ENCODE assay signal across 39 cellular contexts in genomic region chr4:116885579-116885978, GRCh38.
"Had no signal": no experiment of that assay in that cellular context is flagged by ENCODE, and none has a peak within 500 bp of the region (broad histone marks: within the 10 kb centered on the region; RNA-seq: fewer than 3 reads in every experiment).

No MANE protein-coding gene starts in this region.

- H3K27ac ChIP-seq: adrenal gland, ascending aorta, body of pancreas, brain microvascular endothelial cell, breast epithelium, cardiac muscle cell had no signal

- H3K27ac Mint-ChIP-seq: activated naive CD4-positive, alpha-beta T cell treated with anti-CD3 and anti-CD28 coated beads for 36 hours; activated naive CD4-positive, alpha-beta T cell treated with anti-CD3 and anti-CD28 coated beads, Interleukin-2, amount 10 ng/mL, durations not matched to agents 7 days and 5 days; activated naive CD4-positive, alpha-beta T cell treated with anti-CD3 and anti-CD28 coated beads, Interleukin-2, amount 50 U/mL, for 24 hours; activated naive CD4-positive, alpha-beta T cell treated with anti-CD3 and anti-CD28 coated beads, Interleukin-2, amount 50 U/mL, for 72 hours; activated naive CD8-positive, alpha-beta T cell; activated naive CD8-positive, alpha-beta T cell treated with anti-CD3 and anti-CD28 coated beads, Interleukin-2, amount 10 ng/mL, durations not matched to agents 7 days and 5 days; activated naive CD8-positive, alpha-beta T cell treated with anti-CD3 and anti-CD28 coated beads, Interleukin-2, amount 50 U/mL, for 24 hours; activated T-cell treated with anti-CD3 and anti-CD28 coated beads, Interleukin-2, amount 50 U/mL, for 24 hours; activated T-cell treated with anti-CD3 and anti-CD28 coated beads, Interleukin-2, amount 50 U/mL, for 72 hours; activated T-helper 1 cell treated with anti-CD3 and anti-CD28 coated beads, Interleukin-12 subunit alpha, Interleukin-12 subunit beta, Interleukin-2, Interleukin-4 antibody, amounts not matched to agents 30 ng/mL and 10 ng/mL and 1 ng/mL, durations not matched to agents 14 hours and 24 hours and 36 hours; activated T-helper 17 cell treated with anti-CD3 and anti-CD28 coated beads, Interleukin-2, amount 50 U/mL, for 72 hours; activated T-helper 2 cell treated with anti-CD3 and anti-CD28 coated beads, Interferon-gamma antibody, Interleukin-2, Interleukin-4, amounts not matched to agents 10 μg/mL and 5 μg/mL and 100 μg/mL, durations not matched to agents 14 hours and 24 hours and 36 hours had no signal

- H3K36me3 ChIP-seq: adrenal gland, ascending aorta, brain microvascular endothelial cell, breast epithelium, cardiac muscle cell had no signal

- H3K4me3 ChIP-seq: adrenal gland, ascending aorta, body of pancreas, breast epithelium, cardiac muscle cell had no signal

- H3K9me3 Mint-ChIP-seq: activated naive CD4-positive, alpha-beta T cell treated with anti-CD3 and anti-CD28 coated beads, Interleukin-2, amount 50 U/mL, for 24 hours; activated T-cell treated with anti-CD3 and anti-CD28 coated beads, Interleukin-2, amount 50 U/mL, for 72 hours; activated T-helper 1 cell treated with anti-CD3 and anti-CD28 coated beads, Interleukin-12 subunit alpha, Interleukin-12 subunit beta, Interleukin-2, Interleukin-4 antibody, amounts not matched to agents 30 ng/mL and 10 ng/mL and 1 ng/mL, durations not matched to agents 14 hours and 24 hours and 36 hours; activated T-helper 2 cell treated with anti-CD3 and anti-CD28 coated beads, Interferon-gamma antibody, Interleukin-2, Interleukin-4, amounts not matched to agents 10 μg/mL and 5 μg/mL and 100 μg/mL, durations not matched to agents 14 hours and 24 hours and 36 hours; brain had no signal

- H3K9me3 ChIP-seq: adrenal gland, ascending aorta, body of pancreas, breast epithelium had no signal

- H3K27me3 ChIP-seq: adrenal gland, ascending aorta, body of pancreas, brain microvascular endothelial cell, breast epithelium, cardiac muscle cell had no signal

- H3K27me3 Mint-ChIP-seq: activated naive CD4-positive, alpha-beta T cell treated with anti-CD3 and anti-CD28 coated beads, Interleukin-2, amount 10 ng/mL, durations not matched to agents 7 days and 5 days; activated naive CD4-positive, alpha-beta T cell treated with anti-CD3 and anti-CD28 coated beads, Interleukin-2, amount 50 U/mL, for 24 hours; activated naive CD8-positive, alpha-beta T cell; activated naive CD8-positive, alpha-beta T cell treated with anti-CD3 and anti-CD28 coated beads, Interleukin-2, amount 10 ng/mL, durations not matched to agents 7 days and 5 days; activated naive CD8-positive, alpha-beta T cell treated with anti-CD3 and anti-CD28 coated beads, Interleukin-2, amount 50 U/mL, for 24 hours; activated T-cell treated with anti-CD3 and anti-CD28 coated beads, Interleukin-2, amount 50 U/mL, for 24 hours; activated T-helper 17 cell treated with anti-CD3 and anti-CD28 coated beads, Interleukin-2, amount 50 U/mL, for 72 hours; brain; central memory CD8-positive, alpha-beta T cell had no signal

- H3K4me1 Mint-ChIP-seq: activated naive CD4-positive, alpha-beta T cell treated with anti-CD3 and anti-CD28 coated beads, Interleukin-2, amount 10 ng/mL, durations not matched to agents 7 days and 5 days; activated naive CD4-positive, alpha-beta T cell treated with anti-CD3 and anti-CD28 coated beads, Interleukin-2, amount 50 U/mL, for 24 hours; activated naive CD8-positive, alpha-beta T cell treated with anti-CD3 and anti-CD28 coated beads, Interleukin-2, amount 10 ng/mL, durations not matched to agents 7 days and 5 days; activated naive CD8-positive, alpha-beta T cell treated with anti-CD3 and anti-CD28 coated beads, Interleukin-2, amount 50 U/mL, for 24 hours; activated T-helper 17 cell treated with anti-CD3 and anti-CD28 coated beads, Interleukin-2, amount 50 U/mL, for 72 hours; brain; central memory CD8-positive, alpha-beta T cell had no signal

- H3K4me1 ChIP-seq: adrenal gland, ascending aorta, body of pancreas, breast epithelium had no signal

- H3K4me3 Mint-ChIP-seq: activated naive CD4-positive, alpha-beta T cell treated with anti-CD3 and anti-CD28 coated beads for 36 hours; activated naive CD4-positive, alpha-beta T cell treated with anti-CD3 and anti-CD28 coated beads, Interleukin-2, amount 10 ng/mL, durations not matched to agents 7 days and 5 days; activated naive CD4-positive, alpha-beta T cell treated with anti-CD3 and anti-CD28 coated beads, Interleukin-2, amount 50 U/mL, for 24 hours; activated naive CD8-positive, alpha-beta T cell; activated naive CD8-positive, alpha-beta T cell treated with anti-CD3 and anti-CD28 coated beads, Interleukin-2, amount 10 ng/mL, durations not matched to agents 7 days and 5 days; activated naive CD8-positive, alpha-beta T cell treated with anti-CD3 and anti-CD28 coated beads, Interleukin-2, amount 50 U/mL, for 24 hours; activated T-cell treated with anti-CD3 and anti-CD28 coated beads, Interleukin-2, amount 50 U/mL, for 24 hours; activated T-cell treated with anti-CD3 and anti-CD28 coated beads, Interleukin-2, amount 50 U/mL, for 4 hours; activated T-cell treated with anti-CD3 and anti-CD28 coated beads, Interleukin-2, amount 50 U/mL, for 72 hours; activated T-helper 1 cell treated with anti-CD3 and anti-CD28 coated beads, Interleukin-12 subunit alpha, Interleukin-12 subunit beta, Interleukin-2, Interleukin-4 antibody, amounts not matched to agents 30 ng/mL and 10 ng/mL and 1 ng/mL, durations not matched to agents 14 hours and 24 hours and 36 hours; activated T-helper 17 cell treated with anti-CD3 and anti-CD28 coated beads, Interleukin-2, amount 50 U/mL, for 72 hours; central memory CD8-positive, alpha-beta T cell had no signal

- DNase-seq: activated effector memory CD4-positive, alpha-beta T cell treated with anti-CD3 and anti-CD28 coated beads, Interleukin-2, amount 50 U/mL, for 16 hours; activated effector memory CD4-positive, alpha-beta T cell treated with Interleukin-2 at 50 U/mL for 16 hours; activated gamma-delta T cell; activated gamma-delta T cell treated with Interleukin-2 at 50 U/mL for 16 hours; activated naive CD4-positive, alpha-beta T cell; activated naive CD4-positive, alpha-beta T cell treated with anti-CD3 and anti-CD28 coated beads for 36 hours; activated naive CD4-positive, alpha-beta T cell treated with anti-CD3 and anti-CD28 coated beads, Interleukin-2, amount 10 ng/mL, durations not matched to agents 7 days and 5 days; activated naive CD4-positive, alpha-beta T cell treated with anti-CD3 and anti-CD28 coated beads, Interleukin-2, amount 50 U/mL, for 16 hours; activated naive CD4-positive, alpha-beta T cell treated with Interleukin-2 at 50 U/mL for 16 hours; activated naive CD8-positive, alpha-beta T cell treated with anti-CD3 and anti-CD28 coated beads, Interleukin-2, amount 10 ng/mL, durations not matched to agents 7 days and 5 days; activated naive CD8-positive, alpha-beta T cell treated with anti-CD3 and anti-CD28 coated beads, Interleukin-2, amount 50 U/mL, for 24 hours; activated T-cell treated with anti-CD3 and anti-CD28 coated beads, Interleukin-2, amount 50 U/mL, for 1 hour; activated T-cell treated with anti-CD3 and anti-CD28 coated beads, Interleukin-2, amount 50 U/mL, for 24 hours; activated T-cell treated with anti-CD3 and anti-CD28 coated beads, Interleukin-2, amount 50 U/mL, for 4 hours; activated T-cell treated with anti-CD3 and anti-CD28 coated beads, Interleukin-2, amount 50 U/mL, for 48 hours; activated T-cell treated with anti-CD3 and anti-CD28 coated beads, Interleukin-2, amount 50 U/mL, for 72 hours; adrenal gland; amniotic stem cell; amygdala; anterior cingulate cortex; aorta; body of pancreas; brain microvascular endothelial cell; caudate nucleus; central memory CD4-positive, alpha-beta T cell; cerebellar nuclear complex had no signal

- ATAC-seq: activated naive CD4-positive, alpha-beta T cell treated with anti-CD3 and anti-CD28 coated beads, Interleukin-2, amount 50 U/mL, for 72 hours; activated naive CD8-positive, alpha-beta T cell treated with anti-CD3 and anti-CD28 coated beads, Interleukin-2, amount 50 U/mL, for 24 hours; activated T-cell treated with anti-CD3 and anti-CD28 coated beads, Interleukin-2, amount 50 U/mL, for 4 hours; activated T-cell treated with anti-CD3 and anti-CD28 coated beads, Interleukin-2, amount 50 U/mL, for 72 hours; activated T-helper 17 cell treated with anti-CD3 and anti-CD28 coated beads, Interleukin-2, amount 50 U/mL, for 72 hours; body of pancreas had no signal

- H3K36me3 Mint-ChIP-seq: activated naive CD4-positive, alpha-beta T cell treated with anti-CD3 and anti-CD28 coated beads, Interleukin-2, amount 10 ng/mL, durations not matched to agents 7 days and 5 days; activated naive CD4-positive, alpha-beta T cell treated with anti-CD3 and anti-CD28 coated beads, Interleukin-2, amount 50 U/mL, for 24 hours; activated naive CD4-positive, alpha-beta T cell treated with anti-CD3 and anti-CD28 coated beads, Interleukin-2, amount 50 U/mL, for 72 hours; activated naive CD8-positive, alpha-beta T cell; activated naive CD8-positive, alpha-beta T cell treated with anti-CD3 and anti-CD28 coated beads, Interleukin-2, amount 10 ng/mL, durations not matched to agents 7 days and 5 days; brain had no signal

- FAIRE-seq: astrocyte, bronchial epithelial cell had no signal
